Comparison of ENCODE assay signal across 8 cellular contexts in genomic region chr18:23135679-23136325, GRCh38. TPM values are rescaled to one million over a fixed set of nuclear protein-coding genes. Genes with fewer than 3 reads are reported as not detected.
A peak's percentile ranks its signal among the peaks of the same experiment; 100 is the strongest.
DNase-seq lines count a peak whose midpoint lies in the region; ATAC-seq and TF ChIP-seq lines count a peak whose summit lies in the region.

No MANE protein-coding gene starts in this region.

- H3K36me3 ChIP-seq in heart left ventricle (no peaks in the 10 kb centered on the region), parathyroid adenoma (ENCODE audit: control insufficient read depth, insufficient read depth, low read length) (no peaks in the 10 kb centered on the region)

- no peak overlapping the region for H3K9ac ChIP-seq in parathyroid adenoma

- intact Hi-C loops in heart left ventricle (cut with DNase I) = loop anchor here in 9 of 10 donors (2.0 to 10.0 kb wide), 11 partner anchors 56 to 369 kb away; partner anchors contain the start of gene RMC1 (in 1 of the 9)

- peak overlapping the region; percentile 79 for H3K4me2 ChIP-seq in parathyroid adenoma (ENCODE audit: low read length)

- DNase-seq in AG20443 (ENCODE audit: low spot score) (peak; percentile 76), HuH-7 (ENCODE audit: low spot score) (peak; percentile 18), heart left ventricle (peak in 4 of 5 donors; percentile 33 to 78 (median 42)), NCI-H1436 (lab: John Stamatoyannopoulos, UW) (no peak)
- DNase-seq in activated CD8-positive, alpha-beta memory T cell treated with anti-CD3 and anti-CD28 coated beads, Interleukin-2, amount 50 U/mL, for 48 hours = peak; percentile 63

- peaks cover 0 to 42% (median 19%) of the 10 kb centered on the region in 12 donors for H3K4me1 ChIP-seq in heart left ventricle
- H3K4me1 ChIP-seq in parathyroid adenoma = peaks cover 17% of the 10 kb centered on the region

- H3K27me3 ChIP-seq in heart left ventricle (peaks cover 7 to 55% (median 19%) of the 10 kb centered on the region in 9 donors), parathyroid adenoma (ENCODE audit: control insufficient read depth, insufficient read depth, low read length) (no peaks in the 10 kb centered on the region)

- TF ChIP-seq CTCF in heart left ventricle (IDR thresholded peaks at IDR 0.05) (no peak), parathyroid adenoma (IDR thresholded peaks at IDR 0.05) (no peak)

- ATAC-seq in GM18909 (IDR thresholded peaks at IDR 0.05; ENCODE audit: poor library complexity, unreplicated experiment) (peak; percentile 29), heart left ventricle (peak in 2 of 4 donors; percentile 29 to 39), HG03565 (IDR thresholded peaks at IDR 0.05; ENCODE audit: unreplicated experiment) (no peak)

- H3K27ac ChIP-seq in heart left ventricle (peak overlapping the region; percentile 28 to 85 (median 55)), parathyroid adenoma (peak overlapping the region; percentile 29)

- H3K9me3 ChIP-seq in heart left ventricle (no peaks in the 10 kb centered on the region), parathyroid adenoma (ENCODE audit: control insufficient read depth, low read length) (no peaks in the 10 kb centered on the region)

- 0 to 1% (median 1%) methylated on average over 4 to 112 of the region's 112 CpGs; no CpG with 5 or more reads in 1 of the 4 donors for WGBS in heart left ventricle, 4 donors

- TF ChIP-seq POLR2A in heart left ventricle (IDR thresholded peaks at IDR 0.05) = no peak

- peaks cover 25% of the 10 kb centered on the region for H3K79me2 ChIP-seq in parathyroid adenoma

- H3K4me3 ChIP-seq in heart left ventricle (peak overlapping the region; percentile 1 to 75 (median 62)), parathyroid adenoma (ENCODE audit: low read depth, low read length) (peak overlapping the region; percentile 42)

- peak overlapping the region; percentile 67 for H2AFZ ChIP-seq in parathyroid adenoma

RNA-seq across cellular contexts. Expression of gene CABLES1, which starts 0.5 kb away (rescaled TPM):
- total RNA-seq in heart left ventricle = 1 to 10 TPM in 7 of 9 donors, under 1 TPM in 2; 0.28 to 7.2 (median 2.3) TPM
- polyA plus RNA-seq in heart left ventricle = 1 to 10 TPM in 1 of 2 donors, under 1 TPM in 1; 0.88 to 1.5 TPM
